12 cellular contexts compared by ENCODE assay signal in genomic region chr15:62112616-62113593, GRCh38. TPM values are rescaled to one million over a fixed set of nuclear protein-coding genes. Genes with fewer than 3 reads are reported as not detected.
DNase-seq lines count a peak whose midpoint lies in the region; ATAC-seq, FAIRE-seq and TF ChIP-seq lines count a peak whose summit lies in the region.
"Had no signal": no experiment of that assay in that cellular context is flagged by ENCODE, and none has a peak within 500 bp of the region (broad histone marks: within the 10 kb centered on the region; RNA-seq: fewer than 3 reads in every experiment).

No MANE protein-coding gene starts in this region.

- no peaks in the 10 kb centered on the region for H3K9me1 ChIP-seq in K562 (ENCODE audit: control insufficient read depth, insufficient read depth, low read length)

- H4K20me1 ChIP-seq in K562 (replicated peaks; ENCODE audit: control insufficient read depth, insufficient read depth, low read length) = no peaks in the 10 kb centered on the region

- no peak overlapping the region for H2AFZ ChIP-seq in K562 (ENCODE audit: low read depth, low read length)

- ATAC-seq in activated naive CD8-positive, alpha-beta T cell treated with anti-CD3 and anti-CD28 coated beads, Interleukin-2, amount 50 U/mL, for 24 hours = peak; percentile 31
- ATAC-seq in K562 (peak; percentile 49), upper lobe of right lung (peak; percentile 84), HG02938 (IDR thresholded peaks at IDR 0.05; ENCODE audit: unreplicated experiment) (no peak), HG03460 (IDR thresholded peaks at IDR 0.05; ENCODE audit: unreplicated experiment) (no peak)
- no peak for ATAC-seq in activated CD8-positive, alpha-beta T cell treated with anti-CD3 and anti-CD28 coated beads for 36 hours

- H3K27me3 ChIP-seq in K562 (ENCODE audit: control insufficient read depth in 2 of 2, insufficient read depth in 2 of 2, low read length in 2 of 2) = peaks cover 18 to 30% of the 10 kb centered on the region in 2 experiments
- no peaks in the 10 kb centered on the region for H3K27me3 ChIP-seq in upper lobe of right lung

- TF ChIP-seq EP300 in K562 (IDR thresholded peaks at IDR 0.05; ENCODE audit: low read length) = no peak

- no peaks in the 10 kb centered on the region for H3K4me1 ChIP-seq in K562 (replicated peaks in 1 of 2; ENCODE audit: control insufficient read depth in 2 of 2, insufficient read depth in 2 of 2, low read length in 2 of 2)
- no peaks in the 10 kb centered on the region for H3K4me1 ChIP-seq in upper lobe of right lung

- no peak for FAIRE-seq in K562 (lab: Jason Lieb, UNC)

- DNase-seq in activated naive CD8-positive, alpha-beta T cell treated with anti-CD3 and anti-CD28 coated beads, Interleukin-2, amount 50 U/mL, for 24 hours = no peak
- no peak for DNase-seq in activated naive CD8-positive, alpha-beta T cell treated with anti-CD3 and anti-CD28 coated beads for 36 hours
- peak in 1 of 4 experiments; percentile 14 for DNase-seq in K562 (ENCODE audit: extremely low read depth in 1 of 4, low spot score in 3 of 4)
- peak; percentile 96 for DNase-seq in kidney tubule cell (ENCODE audit: low spot score)
- DNase-seq in upper lobe of right lung = no peak
- DNase-seq in activated CD8-positive, alpha-beta T cell treated with anti-CD3 and anti-CD28 coated beads for 36 hours = no peak
- DNase-seq: activated CD4-positive, alpha-beta T cell treated with anti-CD3 and anti-CD28 coated beads, Interleukin-2, amount 50 U/mL, for 4 hours; CD4-positive, alpha-beta T cell; NCI-H1930 had no signal

- H3K4me1 Mint-ChIP-seq in activated naive CD8-positive, alpha-beta T cell treated with anti-CD3 and anti-CD28 coated beads, Interleukin-2, amount 50 U/mL, for 24 hours = peaks cover 17% of the 10 kb centered on the region
- peaks cover 14% of the 10 kb centered on the region for H3K4me1 Mint-ChIP-seq in activated naive CD8-positive, alpha-beta T cell treated with anti-CD3 and anti-CD28 coated beads for 36 hours
- peaks cover 14% of the 10 kb centered on the region for H3K4me1 Mint-ChIP-seq in activated CD8-positive, alpha-beta T cell treated with anti-CD3 and anti-CD28 coated beads for 36 hours (ENCODE audit: low read depth)

- WGBS in K562 (ENCODE audit: insufficient coverage, low coverage, missing lambda C conversion rate) = 2% methylated on average over 11 of the region's 11 CpGs

- H3K79me2 ChIP-seq in K562 (ENCODE audit: control insufficient read depth, insufficient read depth, low read length) = no peaks in the 10 kb centered on the region

- no peak overlapping the region for H3K9ac ChIP-seq in K562 (ENCODE audit: insufficient read depth in 1 of 2, low read depth in 2 of 2, low read length in 2 of 2)

- H3K4me3 Mint-ChIP-seq in activated naive CD8-positive, alpha-beta T cell treated with anti-CD3 and anti-CD28 coated beads, Interleukin-2, amount 50 U/mL, for 24 hours = no peak overlapping the region
- H3K4me3 Mint-ChIP-seq in activated naive CD8-positive, alpha-beta T cell treated with anti-CD3 and anti-CD28 coated beads for 36 hours = no peak overlapping the region
- H3K4me3 Mint-ChIP-seq in activated CD8-positive, alpha-beta T cell treated with anti-CD3 and anti-CD28 coated beads for 36 hours = no peak overlapping the region
- H3K4me3 Mint-ChIP-seq: CD4-positive, alpha-beta T cell; stimulated activated naive CD8-positive, alpha-beta T cell treated with anti-CD3 and anti-CD28 coated beads, Interleukin-15, Interleukin-2, amounts not matched to agents 100 ng/mL and 50 ng/mL, for 24 hours had no signal

- H3K27ac Mint-ChIP-seq in activated naive CD8-positive, alpha-beta T cell treated with anti-CD3 and anti-CD28 coated beads, Interleukin-2, amount 50 U/mL, for 24 hours = no peak overlapping the region
- H3K27ac Mint-ChIP-seq in activated naive CD8-positive, alpha-beta T cell treated with anti-CD3 and anti-CD28 coated beads for 36 hours = no peak overlapping the region
- H3K27ac Mint-ChIP-seq in activated CD8-positive, alpha-beta T cell treated with anti-CD3 and anti-CD28 coated beads for 36 hours = no peak overlapping the region
- H3K27ac Mint-ChIP-seq: CD4-positive, alpha-beta T cell; stimulated activated naive CD8-positive, alpha-beta T cell treated with anti-CD3 and anti-CD28 coated beads, Interleukin-15, Interleukin-2, amounts not matched to agents 100 ng/mL and 50 ng/mL, for 24 hours had no signal

- in situ Hi-C loops in K562 (cut with MboI) = no loop called here

- TF ChIP-seq CTCF in K562 (IDR thresholded peaks at IDR 0.05 in 2 of 3, conservative IDR thresholded peaks at IDR 0.05 in 1 of 3; ENCODE audit: insufficient read depth in 2 of 3, low read depth in 1 of 3, low read length in 3 of 3) (no peak), upper lobe of right lung (IDR thresholded peaks at IDR 0.05) (no peak)
- no peak for TF ChIP-seq CTCF in activated CD8-positive, alpha-beta T cell treated with anti-CD3 and anti-CD28 coated beads for 36 hours (IDR thresholded peaks at IDR 0.05)

- H3K36me3 ChIP-seq in K562 (ENCODE audit: control insufficient read depth, insufficient read depth, low read length) (no peaks in the 10 kb centered on the region), upper lobe of right lung (no peaks in the 10 kb centered on the region)

- BruUV-seq in K562 (replicated peaks; lab: Mats Ljungman, UMichigan) = no TSS peak

- POLR2A ChIA-PET in K562 (lab: Yijun Ruan, JAX) = interaction anchor here (0.6 kb wide), 1 partner anchor 1008 kb away, joined by 3 read pairs; no protein-coding TSS in a partner anchor
- POLR2A ChIA-PET in activated CD8-positive, alpha-beta T cell treated with anti-CD3 and anti-CD28 coated beads for 36 hours (lab: Charles Lee) = no interaction called here

- no peaks in the 10 kb centered on the region for H3K36me3 Mint-ChIP-seq in activated naive CD8-positive, alpha-beta T cell treated with anti-CD3 and anti-CD28 coated beads, Interleukin-2, amount 50 U/mL, for 24 hours (ENCODE audit: low read depth)
- no peaks in the 10 kb centered on the region for H3K36me3 Mint-ChIP-seq in activated naive CD8-positive, alpha-beta T cell treated with anti-CD3 and anti-CD28 coated beads for 36 hours
- H3K36me3 Mint-ChIP-seq in activated CD8-positive, alpha-beta T cell treated with anti-CD3 and anti-CD28 coated beads for 36 hours (ENCODE audit: low read depth) = no peaks in the 10 kb centered on the region

- no peak for TF ChIP-seq RAD21 in K562 (CRISPR knock-in tag; conservative IDR thresholded peaks at IDR 0.05 in 1 of 2, IDR thresholded peaks at IDR 0.05 in 1 of 2)

- CTCF ChIA-PET in K562 (lab: Yijun Ruan, JAX; ENCODE audit: low intra/inter-chr PET ratio) = no interaction called here
- CTCF ChIA-PET in activated CD8-positive, alpha-beta T cell treated with anti-CD3 and anti-CD28 coated beads for 36 hours (lab: Charles Lee) = no interaction called here

- H3K27ac ChIP-seq in K562 (ENCODE audit: extremely low read depth, low read depth, low read length) = no peak overlapping the region
- H3K27ac ChIP-seq in upper lobe of right lung = no peak overlapping the region

- H3K9me3 ChIP-seq in K562 (replicated peaks; ENCODE audit: control insufficient read depth, insufficient read depth, low read depth, low read length) (no peaks in the 10 kb centered on the region), upper lobe of right lung (no peaks in the 10 kb centered on the region)

- no peak for TF ChIP-seq POLR2A in K562 (conservative IDR thresholded peaks at IDR 0.05)

- intact Hi-C loops in K562 (cut with micrococcal nuclease) (no loop called here), upper lobe of right lung (cut with DNase I) (no loop called here)
- intact Hi-C loops in activated CD8-positive, alpha-beta T cell treated with anti-CD3 and anti-CD28 coated beads for 36 hours (cut with micrococcal nuclease) = no loop called here

- H3K4me3 ChIP-seq in K562 (no peak overlapping the region), upper lobe of right lung (no peak overlapping the region)

- no peak overlapping the region for H3K4me2 ChIP-seq in K562 (ENCODE audit: insufficient read depth, low read length)

- no peaks in the 10 kb centered on the region for H3K9me3 Mint-ChIP-seq in activated naive CD8-positive, alpha-beta T cell treated with anti-CD3 and anti-CD28 coated beads, Interleukin-2, amount 50 U/mL, for 24 hours
- H3K9me3 Mint-ChIP-seq in activated naive CD8-positive, alpha-beta T cell treated with anti-CD3 and anti-CD28 coated beads for 36 hours = no peaks in the 10 kb centered on the region
- H3K9me3 Mint-ChIP-seq in activated CD8-positive, alpha-beta T cell treated with anti-CD3 and anti-CD28 coated beads for 36 hours = no peaks in the 10 kb centered on the region
- H3K9me3 Mint-ChIP-seq: CD4-positive, alpha-beta T cell; stimulated activated naive CD8-positive, alpha-beta T cell treated with anti-CD3 and anti-CD28 coated beads, Interleukin-15, Interleukin-2, amounts not matched to agents 100 ng/mL and 50 ng/mL, for 24 hours had no signal

- H3K27me3 Mint-ChIP-seq in activated naive CD8-positive, alpha-beta T cell treated with anti-CD3 and anti-CD28 coated beads, Interleukin-2, amount 50 U/mL, for 24 hours = peaks cover 11% of the 10 kb centered on the region
- H3K27me3 Mint-ChIP-seq in activated naive CD8-positive, alpha-beta T cell treated with anti-CD3 and anti-CD28 coated beads for 36 hours = peaks cover 4% of the 10 kb centered on the region
- H3K27me3 Mint-ChIP-seq in activated CD8-positive, alpha-beta T cell treated with anti-CD3 and anti-CD28 coated beads for 36 hours = peaks cover 4% of the 10 kb centered on the region
- H3K27me3 Mint-ChIP-seq: CD4-positive, alpha-beta T cell had no signal

RNA-seq across cellular contexts. Expression of gene C2CD4A, which starts 46.1 kb away (rescaled TPM):
- total RNA-seq in activated naive CD8-positive, alpha-beta T cell treated with anti-CD3 and anti-CD28 coated beads for 36 hours = under 1 TPM; 0.12 to 0.20 TPM
- total RNA-seq in K562 (2011; cell fraction: chromatin; rRNA removed; ENCODE audit: low replicate concordance) = not detected in 2 replicates
- not detected in 2 replicates for total RNA-seq in K562 (2011; cell fraction: nucleolus; rRNA removed)
- not detected in 2 replicates for total RNA-seq in K562 (2011; cell fraction: nucleoplasm; rRNA removed)
- total RNA-seq in K562 (2014; rRNA removed) = not detected in 2 replicates
- not detected in 2 replicates for total RNA-seq in K562 (2014; rRNA removed; fragmentation: Illumina TruSeq; extraction: Trizol)
- not detected in 2 replicates for total RNA-seq in K562 (2015; rRNA removed; fragmentation: Illumina TruSeq; extraction: Trizol)
- not detected in 2 replicates for total RNA-seq in K562 (2021)
- polyA plus RNA-seq in K562 (2011; rRNA removed) = not detected in 2 replicates
- not detected in 2 replicates for polyA plus RNA-seq in K562 (2011; cell fraction: cytosol; rRNA removed)
- not detected in 2 replicates for polyA plus RNA-seq in K562 (2011; cell fraction: nucleus; rRNA removed)
- polyA plus RNA-seq in K562 (2012) = 0.03 TPM in 1 of 2 replicates, not detected in the other
- not detected in 2 replicates for polyA plus RNA-seq in K562 (2014; fragmentation: Illumina TruSeq; extraction: Trizol)
- not detected for polyA plus RNA-seq in K562 (2014; fragmentation: Nextera tagmentation; extraction: Ambion mirVana)
- polyA plus RNA-seq in K562 (2014; rRNA removed) = not detected in 2 replicates
- not detected in 2 replicates for polyA minus RNA-seq in K562 (2011; rRNA and poly(A)+ RNA removed)
- polyA minus RNA-seq in K562 (2011; cell fraction: cytosol; rRNA and poly(A)+ RNA removed) = not detected in 2 replicates
- not detected in 2 replicates for polyA minus RNA-seq in K562 (2011; cell fraction: nucleus; rRNA and poly(A)+ RNA removed)
- 0.14 TPM for total RNA-seq in upper lobe of right lung
- 1 to 10 TPM in 1 of 2 experiments, under 1 TPM in 1; 0.67 to 1.0 TPM for total RNA-seq in activated CD8-positive, alpha-beta T cell treated with anti-CD3 and anti-CD28 coated beads for 36 hours

RNA-seq across cellular contexts. Expression of gene C2CD4B, which starts 52.2 kb away (rescaled TPM):
- not detected for total RNA-seq in activated naive CD8-positive, alpha-beta T cell treated with anti-CD3 and anti-CD28 coated beads for 36 hours
- total RNA-seq in K562 (2011; cell fraction: chromatin; rRNA removed; ENCODE audit: low replicate concordance) = not detected in 2 replicates
- not detected in 2 replicates for total RNA-seq in K562 (2011; cell fraction: nucleolus; rRNA removed)
- not detected in 2 replicates for total RNA-seq in K562 (2011; cell fraction: nucleoplasm; rRNA removed)
- total RNA-seq in K562 (2014; rRNA removed) (not detected in 2 replicates), K562 (2014; rRNA removed; fragmentation: Illumina TruSeq; extraction: Trizol) (not detected in 2 replicates), K562 (2015; rRNA removed; fragmentation: Illumina TruSeq; extraction: Trizol) (not detected in 2 replicates), K562 (2021) (not detected in 2 replicates), upper lobe of right lung (3.5 TPM)
- polyA plus RNA-seq in K562 (2011; rRNA removed) (not detected in 2 replicates), K562 (2014; fragmentation: Illumina TruSeq; extraction: Trizol) (not detected in 2 replicates), K562 (2014; fragmentation: Nextera tagmentation; extraction: Ambion mirVana) (not detected), K562 (2014; rRNA removed) (0.11 TPM in 1 of 2 replicates, not detected in the other)
- not detected in 2 replicates for polyA plus RNA-seq in K562 (2011; cell fraction: cytosol; rRNA removed)
- polyA plus RNA-seq in K562 (2011; cell fraction: nucleus; rRNA removed) = not detected in 2 replicates
- polyA plus RNA-seq in K562 (2012) = 0.11 TPM in 1 of 2 replicates, not detected in the other
- not detected in 2 replicates for polyA minus RNA-seq in K562 (2011; rRNA and poly(A)+ RNA removed)
- polyA minus RNA-seq in K562 (2011; cell fraction: cytosol; rRNA and poly(A)+ RNA removed) = not detected in 2 replicates
- polyA minus RNA-seq in K562 (2011; cell fraction: nucleus; rRNA and poly(A)+ RNA removed) = not detected in 2 replicates
- under 1 TPM; 0.38 to 0.43 TPM for total RNA-seq in activated CD8-positive, alpha-beta T cell treated with anti-CD3 and anti-CD28 coated beads for 36 hours

RNA-seq across cellular contexts. Expression of gene VPS13C, which starts 52.7 kb away (rescaled TPM):
- total RNA-seq in activated naive CD8-positive, alpha-beta T cell treated with anti-CD3 and anti-CD28 coated beads for 36 hours = 10 to 100 TPM; 29.8 to 31.5 TPM
- 34.3 and 156 TPM in 2 replicates for total RNA-seq in K562 (2011; cell fraction: chromatin; rRNA removed; ENCODE audit: low replicate concordance)
- total RNA-seq in K562 (2011; cell fraction: nucleolus; rRNA removed) = 17.2 and 24.6 TPM in 2 replicates
- 45.9 and 72.8 TPM in 2 replicates for total RNA-seq in K562 (2011; cell fraction: nucleoplasm; rRNA removed)
- total RNA-seq in K562 (2014; rRNA removed) (14.4 and 15.7 TPM in 2 replicates), K562 (2014; rRNA removed; fragmentation: Illumina TruSeq; extraction: Trizol) (20.7 and 21.9 TPM in 2 replicates), K562 (2015; rRNA removed; fragmentation: Illumina TruSeq; extraction: Trizol) (27.1 and 32.3 TPM in 2 replicates), K562 (2021) (22.3 and 23.3 TPM in 2 replicates), upper lobe of right lung (87.1 TPM)
- polyA plus RNA-seq in K562 (2011; rRNA removed) (14.2 and 16.6 TPM in 2 replicates), K562 (2014; fragmentation: Illumina TruSeq; extraction: Trizol) (11.4 and 13.4 TPM in 2 replicates), K562 (2014; fragmentation: Nextera tagmentation; extraction: Ambion mirVana) (1 to 10 TPM; 5.2 to 8.0 TPM), K562 (2014; rRNA removed) (11.5 and 12.2 TPM in 2 replicates)
- polyA plus RNA-seq in K562 (2011; cell fraction: cytosol; rRNA removed) = 4.0 and 7.8 TPM in 2 replicates
- 24.3 and 32.8 TPM in 2 replicates for polyA plus RNA-seq in K562 (2011; cell fraction: nucleus; rRNA removed)
- 9.0 and 14.4 TPM in 2 replicates for polyA plus RNA-seq in K562 (2012)
- 84.9 and 120 TPM in 2 replicates for polyA minus RNA-seq in K562 (2011; rRNA and poly(A)+ RNA removed)
- 37.9 and 41.4 TPM in 2 replicates for polyA minus RNA-seq in K562 (2011; cell fraction: cytosol; rRNA and poly(A)+ RNA removed)
- 84.8 and 219 TPM in 2 replicates for polyA minus RNA-seq in K562 (2011; cell fraction: nucleus; rRNA and poly(A)+ RNA removed)
- 10 to 100 TPM; 41.4 to 45.9 TPM for total RNA-seq in activated CD8-positive, alpha-beta T cell treated with anti-CD3 and anti-CD28 coated beads for 36 hours

Comparison
In these comparisons a context has a peak if more than half of its experiments do, and no peak if none do; other contexts are left out.
1. ATAC-seq: peak in activated naive CD8-positive, alpha-beta T cell treated with anti-CD3 and anti-CD28 coated beads, Interleukin-2, amount 50 U/mL, for 24 hours (single experiment), K562 (single experiment) and upper lobe of right lung (single experiment); none in HG02938 (single experiment), HG03460 (single experiment) and activated CD8-positive, alpha-beta T cell treated with anti-CD3 and anti-CD28 coated beads for 36 hours (single experiment).